ENCODE assay signal across 9 cellular contexts in the genomic region with DNA sequence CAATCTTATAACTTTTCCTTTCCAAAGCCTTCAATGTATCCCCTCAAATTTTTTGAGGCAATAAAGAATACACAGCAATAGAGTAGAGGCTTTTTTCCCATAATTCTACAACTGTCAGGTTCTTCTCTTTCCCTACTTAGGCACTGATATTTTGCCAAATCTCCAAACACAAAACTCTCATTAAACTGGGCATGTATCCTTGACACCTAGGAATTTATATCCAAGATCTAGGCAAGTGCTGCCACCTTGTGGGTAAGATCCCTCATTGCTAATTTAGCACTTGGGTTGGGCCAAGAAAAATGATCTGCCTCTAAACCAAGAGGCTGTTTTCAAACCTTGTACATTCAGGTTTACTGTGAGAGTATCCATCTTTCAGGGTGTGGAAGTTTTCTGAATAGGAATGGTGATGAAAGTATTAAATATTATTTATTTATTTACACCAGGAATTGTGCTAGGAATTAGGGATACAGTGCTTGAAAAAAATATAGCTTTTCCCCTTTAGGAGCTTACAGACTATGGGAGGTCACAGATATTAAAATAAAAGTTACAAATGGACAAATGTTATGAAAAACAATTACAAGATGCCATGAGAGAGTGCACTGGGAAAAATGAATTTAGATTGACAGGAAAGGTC. TPM values are rescaled to one million over a fixed set of nuclear protein-coding genes. Genes with fewer than 3 reads are reported as not detected.
DNase-seq lines count a peak whose midpoint lies in the region; ATAC-seq, FAIRE-seq and TF ChIP-seq lines count a peak whose summit lies in the region.
"Had no signal": no experiment of that assay in that cellular context is flagged by ENCODE, and none has a peak within 500 bp of the region (broad histone marks: within the 10 kb centered on the region; RNA-seq: fewer than 3 reads in every experiment).

No MANE protein-coding gene starts in this region.

- no peak overlapping the region for H3K9ac ChIP-seq in mammary epithelial cell (ENCODE audit: insufficient read depth, low read length)
- H3K9ac ChIP-seq in keratinocyte (ENCODE audit: control insufficient read depth, extremely low read depth, insufficient read depth, low read length), result no peak overlapping the region

- BruUV-seq in mammary epithelial cell (replicated peaks; lab: Mats Ljungman, UMichigan), result no TSS peak

- H3K27me3 ChIP-seq in mammary epithelial cell (ENCODE audit: insufficient read depth, low read length) (no peaks in the 10 kb centered on the region), keratinocyte (ENCODE audit: control insufficient read depth, extremely low read depth, insufficient read depth, low read length) (no peaks in the 10 kb centered on the region)
- H3K27me3 ChIP-seq: BLaER1 treated with 17β-estradiol and CSF1 and Interleukin-3, amounts not matched to agents 10 nM and 100 nM had no signal

- H3K79me2 ChIP-seq in mammary epithelial cell (ENCODE audit: insufficient read depth, low read length), result no peaks in the 10 kb centered on the region
- no peaks in the 10 kb centered on the region for H3K79me2 ChIP-seq in keratinocyte (ENCODE audit: control insufficient read depth, insufficient read depth, low read length)

- TF ChIP-seq CTCF in mammary epithelial cell (conservative IDR thresholded peaks at IDR 0.05 in 1 of 2, IDR thresholded peaks at IDR 0.05 in 1 of 2; ENCODE audit: extremely low read depth in 1 of 2, insufficient read depth in 1 of 2, low read depth in 1 of 2, low read length in 2 of 2) (peak; percentile 76 to 85), keratinocyte (optimal IDR thresholded peaks at IDR 0.05 in 1 of 3, IDR thresholded peaks at IDR 0.05 in 1 of 3, conservative IDR thresholded peaks at IDR 0.05 in 1 of 3; ENCODE audit: extremely low read depth in 1 of 3, insufficient read depth in 2 of 3, low read length in 3 of 3) (peak; percentile 64 to 80 (median 64))

- intact Hi-C loops in mammary epithelial cell (cut with micrococcal nuclease), result loop anchor here (1.0 to 10.0 kb wide), 5 partner anchors 147 to 758 kb away; no protein-coding TSS in a partner anchor

- in situ Hi-C loops in mammary epithelial cell (cut with MboI; ENCODE audit: low sequenced_read_pairs in 2 of 2), result loop anchor here (5.0 to 25.0 kb wide), 3 partner anchors 148 to 761 kb away; a partner anchor contains a TSS

- no peak overlapping the region for H3K4me2 ChIP-seq in mammary epithelial cell (ENCODE audit: insufficient read depth, low read depth, low read length)
- no peak overlapping the region for H3K4me2 ChIP-seq in keratinocyte (ENCODE audit: control insufficient read depth, extremely low read depth, insufficient read depth, low read depth, low read length)

- no peak for ATAC-seq in HG02970 (IDR thresholded peaks at IDR 0.05; ENCODE audit: low FRiP score, unreplicated experiment)

- DNase-seq in NCI-H187 (lab: John Stamatoyannopoulos, UW) (peak; percentile 2 to 6), NCI-H187 treated with DMSO at 0.1 percent for 48 hours (lab: John Stamatoyannopoulos, UW) (no peak), NAMALWA (ENCODE audit: low spot score) (peak; percentile 77), T follicular helper cell (ENCODE audit: low read depth) (peak; percentile 41), mammary epithelial cell (peak; percentile 35), keratinocyte (ENCODE audit: low read depth, low spot score) (no peak)
- peak; percentile 33 to 39 for DNase-seq in stimulated activated CD4-positive, alpha-beta T cell treated with anti-CD3 and anti-CD28 coated beads, Interleukin-4, amount 100 ng/mL, for 4 hours

- H3K4me3 ChIP-seq in mammary epithelial cell (replicated peaks in 1 of 3; ENCODE audit: insufficient read depth in 1 of 3, low read depth in 2 of 3, low read length in 3 of 3) (no peak overlapping the region), keratinocyte (ENCODE audit: control insufficient read depth in 2 of 3, extremely low read depth in 1 of 3, insufficient read depth in 2 of 3, low read depth in 1 of 3, low read length in 3 of 3) (no peak overlapping the region)
- H3K4me3 ChIP-seq: BLaER1 treated with 17β-estradiol and CSF1 and Interleukin-3, amounts not matched to agents 10 nM and 100 nM had no signal

- H3K36me3 ChIP-seq in mammary epithelial cell (ENCODE audit: insufficient read depth, low read length) (peaks cover 2% of the 10 kb centered on the region), keratinocyte (ENCODE audit: control insufficient read depth in 2 of 2, extremely low read depth in 1 of 2, insufficient read depth in 2 of 2, low read length in 2 of 2) (peaks cover 5 to 14% of the 10 kb centered on the region in 2 experiments)

- no peaks in the 10 kb centered on the region for H3K9me3 ChIP-seq in mammary epithelial cell (replicated peaks; ENCODE audit: insufficient read depth, low read length)
- H3K9me3 ChIP-seq in keratinocyte (ENCODE audit: control insufficient read depth, low read depth, low read length), result no peaks in the 10 kb centered on the region

- peak; percentile 9 for FAIRE-seq in keratinocyte (lab: Jason Lieb, UNC)

- H4K20me1 ChIP-seq in mammary epithelial cell (ENCODE audit: insufficient read depth, low read length) (no peaks in the 10 kb centered on the region), keratinocyte (ENCODE audit: control insufficient read depth, extremely low read depth, insufficient read depth, low read length) (no peaks in the 10 kb centered on the region)

- H3K4me1 ChIP-seq in mammary epithelial cell (ENCODE audit: insufficient read depth, low read length), result no peaks in the 10 kb centered on the region
- H3K4me1 ChIP-seq in keratinocyte (ENCODE audit: control insufficient read depth, extremely low read depth, insufficient read depth, low read length), result no peaks in the 10 kb centered on the region

- dilution Hi-C loops in mammary epithelial cell (cut with HindIII; ENCODE audit: low sequenced_read_pairs), result no loop called here
- dilution Hi-C loops in keratinocyte (cut with MboI; ENCODE audit: extremely low pct_ligation_motif_present, low sequenced_read_pairs), result no loop called here

- H3K27ac ChIP-seq in mammary epithelial cell (ENCODE audit: insufficient read depth, low read depth, low read length), result no peak overlapping the region
- H3K27ac ChIP-seq in keratinocyte (ENCODE audit: control insufficient read depth, insufficient read depth, low read length), result no peak overlapping the region
- H3K27ac ChIP-seq: BLaER1 treated with 17β-estradiol and CSF1 and Interleukin-3, amounts not matched to agents 10 nM and 100 nM had no signal

- H3K9me1 ChIP-seq in keratinocyte (ENCODE audit: control insufficient read depth, extremely low read depth, insufficient read depth, low read length), result no peaks in the 10 kb centered on the region

- H2AFZ ChIP-seq in mammary epithelial cell (ENCODE audit: low read depth, low read length), result no peak overlapping the region
- H2AFZ ChIP-seq in keratinocyte (ENCODE audit: control insufficient read depth, low read length), result no peak overlapping the region

- CTCF ChIA-PET in mammary epithelial cell (lab: Charles Lee; ENCODE audit: low non-redundant PET), result interaction anchor here (0.5 to 0.8 kb wide), 5 partner anchors 17 to 344 kb away, joined by 3 to 14 read pairs (median 3); no protein-coding TSS in a partner anchor

RNA-seq across cellular contexts. Expression of a gene that starts 17.6 kb away (rescaled TPM):
- 10 to 100 TPM; 16.5 to 18.0 TPM for total RNA-seq in mammary epithelial cell
- polyA plus RNA-seq in mammary epithelial cell (9.9 TPM), keratinocyte (11.5 to 17.8 TPM (median 17.2 TPM) in 3 replicates)
- polyA minus RNA-seq in mammary epithelial cell (16.9 TPM), keratinocyte (6.9 to 19.5 TPM (median 17.0 TPM) in 3 replicates)
- polyA plus RNA-seq in keratinocyte (2011; ENCODE audit: low read depth), result 2.6 TPM
- polyA plus RNA-seq in keratinocyte (2011; cell fraction: cytosol; rRNA removed), result 6.0 and 9.3 TPM in 2 replicates
- polyA plus RNA-seq in keratinocyte (2011; cell fraction: nucleus; rRNA removed), result 31.6 and 34.8 TPM in 2 replicates
- 5.5 and 7.6 TPM in 2 replicates for polyA plus RNA-seq in keratinocyte (2012; ENCODE audit: low replicate concordance)
- 15.5 TPM for polyA minus RNA-seq in keratinocyte (2011; cell fraction: cytosol; rRNA and poly(A)+ RNA removed)
- 13.7 and 21.3 TPM in 2 replicates for polyA minus RNA-seq in keratinocyte (2011; cell fraction: nucleus; rRNA and poly(A)+ RNA removed)

RNA-seq across cellular contexts. Expression of a gene that starts 18.1 kb away (rescaled TPM):
- total RNA-seq in mammary epithelial cell, result 10 to 100 TPM; 26.3 to 36.3 TPM
- polyA plus RNA-seq in mammary epithelial cell (19.6 TPM), keratinocyte (24.0 to 38.6 TPM (median 25.0 TPM) in 3 replicates)
- polyA minus RNA-seq in mammary epithelial cell (32.4 TPM), keratinocyte (10.1 to 37.6 TPM (median 18.3 TPM) in 3 replicates)
- polyA plus RNA-seq in keratinocyte (2011; ENCODE audit: low read depth), result 32.0 TPM
- 12.6 and 28.7 TPM in 2 replicates for polyA plus RNA-seq in keratinocyte (2011; cell fraction: cytosol; rRNA removed)
- polyA plus RNA-seq in keratinocyte (2011; cell fraction: nucleus; rRNA removed), result 25.9 and 41.2 TPM in 2 replicates
- polyA plus RNA-seq in keratinocyte (2012; ENCODE audit: low replicate concordance), result 14.4 and 26.0 TPM in 2 replicates
- polyA minus RNA-seq in keratinocyte (2011; cell fraction: cytosol; rRNA and poly(A)+ RNA removed), result 12.9 TPM
- polyA minus RNA-seq in keratinocyte (2011; cell fraction: nucleus; rRNA and poly(A)+ RNA removed), result 20.0 and 34.4 TPM in 2 replicates

Comparison
In these comparisons a context has a peak if more than half of its experiments do, and no peak if none do; other contexts are left out.
1. DNase-seq: peak in NCI-H187 (2 of 2), NAMALWA (single experiment), T follicular helper cell (single experiment), mammary epithelial cell (single experiment) and stimulated activated CD4-positive, alpha-beta T cell treated with anti-CD3 and anti-CD28 coated beads, Interleukin-4, amount 100 ng/mL, for 4 hours (2 of 2); none in NCI-H187 treated with DMSO at 0.1 percent for 48 hours (single experiment) and keratinocyte (single experiment).